ENCODE assay signal across 1 cellular context in genomic region chr2:36246320-36246990, GRCh38.
A peak's percentile ranks its signal among the peaks of the same experiment; 100 is the strongest.
TF ChIP-seq lines count a peak whose summit lies in the region.

No MANE protein-coding gene starts in this region.

TF ChIP-seq in GM12878, 131 proteins besides CTCF, POLR2A, EP300 and RAD21 (continued from another document and continues in another):
- TF ChIP-seq, protein P1, sequence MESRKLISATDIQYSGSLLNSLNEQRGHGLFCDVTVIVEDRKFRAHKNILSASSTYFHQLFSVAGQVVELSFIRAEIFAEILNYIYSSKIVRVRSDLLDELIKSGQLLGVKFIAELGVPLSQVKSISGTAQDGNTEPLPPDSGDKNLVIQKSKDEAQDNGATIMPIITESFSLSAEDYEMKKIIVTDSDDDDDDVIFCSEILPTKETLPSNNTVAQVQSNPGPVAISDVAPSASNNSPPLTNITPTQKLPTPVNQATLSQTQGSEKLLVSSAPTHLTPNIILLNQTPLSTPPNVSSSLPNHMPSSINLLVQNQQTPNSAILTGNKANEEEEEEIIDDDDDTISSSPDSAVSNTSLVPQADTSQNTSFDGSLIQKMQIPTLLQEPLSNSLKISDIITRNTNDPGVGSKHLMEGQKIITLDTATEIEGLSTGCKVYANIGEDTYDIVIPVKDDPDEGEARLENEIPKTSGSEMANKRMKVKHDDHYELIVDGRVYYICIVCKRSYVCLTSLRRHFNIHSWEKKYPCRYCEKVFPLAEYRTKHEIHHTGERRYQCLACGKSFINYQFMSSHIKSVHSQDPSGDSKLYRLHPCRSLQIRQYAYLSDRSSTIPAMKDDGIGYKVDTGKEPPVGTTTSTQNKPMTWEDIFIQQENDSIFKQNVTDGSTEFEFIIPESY (IDR thresholded peaks at IDR 0.05): no peak
- TF ChIP-seq, protein P2, sequence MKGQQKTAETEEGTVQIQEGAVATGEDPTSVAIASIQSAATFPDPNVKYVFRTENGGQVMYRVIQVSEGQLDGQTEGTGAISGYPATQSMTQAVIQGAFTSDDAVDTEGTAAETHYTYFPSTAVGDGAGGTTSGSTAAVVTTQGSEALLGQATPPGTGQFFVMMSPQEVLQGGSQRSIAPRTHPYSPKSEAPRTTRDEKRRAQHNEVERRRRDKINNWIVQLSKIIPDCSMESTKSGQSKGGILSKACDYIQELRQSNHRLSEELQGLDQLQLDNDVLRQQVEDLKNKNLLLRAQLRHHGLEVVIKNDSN (IDR thresholded peaks at IDR 0.05; ENCODE audit: borderline replicate concordance, extremely low read length, insufficient read depth, low read depth, low read length): no peak
- TF ChIP-seq, protein P3, sequence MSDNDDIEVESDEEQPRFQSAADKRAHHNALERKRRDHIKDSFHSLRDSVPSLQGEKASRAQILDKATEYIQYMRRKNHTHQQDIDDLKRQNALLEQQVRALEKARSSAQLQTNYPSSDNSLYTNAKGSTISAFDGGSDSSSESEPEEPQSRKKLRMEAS (IDR thresholded peaks at IDR 0.05; ENCODE audit: low read depth, low read length): no peak
- TF ChIP-seq BMI1 (IDR thresholded peaks at IDR 0.05; ENCODE audit: borderline replicate concordance): peak; percentile 75; the same call in 1 of the 2 replicates
- no peak for TF ChIP-seq RELA (IDR thresholded peaks at IDR 0.05; ENCODE audit: borderline replicate concordance, partially characterized antibody)
- TF ChIP-seq REST (IDR thresholded peaks at IDR 0.05; ENCODE audit: low read depth, low read length): no peak
- TF ChIP-seq PKNOX1 (IDR thresholded peaks at IDR 0.05): no peak
- TF ChIP-seq, protein P4, sequence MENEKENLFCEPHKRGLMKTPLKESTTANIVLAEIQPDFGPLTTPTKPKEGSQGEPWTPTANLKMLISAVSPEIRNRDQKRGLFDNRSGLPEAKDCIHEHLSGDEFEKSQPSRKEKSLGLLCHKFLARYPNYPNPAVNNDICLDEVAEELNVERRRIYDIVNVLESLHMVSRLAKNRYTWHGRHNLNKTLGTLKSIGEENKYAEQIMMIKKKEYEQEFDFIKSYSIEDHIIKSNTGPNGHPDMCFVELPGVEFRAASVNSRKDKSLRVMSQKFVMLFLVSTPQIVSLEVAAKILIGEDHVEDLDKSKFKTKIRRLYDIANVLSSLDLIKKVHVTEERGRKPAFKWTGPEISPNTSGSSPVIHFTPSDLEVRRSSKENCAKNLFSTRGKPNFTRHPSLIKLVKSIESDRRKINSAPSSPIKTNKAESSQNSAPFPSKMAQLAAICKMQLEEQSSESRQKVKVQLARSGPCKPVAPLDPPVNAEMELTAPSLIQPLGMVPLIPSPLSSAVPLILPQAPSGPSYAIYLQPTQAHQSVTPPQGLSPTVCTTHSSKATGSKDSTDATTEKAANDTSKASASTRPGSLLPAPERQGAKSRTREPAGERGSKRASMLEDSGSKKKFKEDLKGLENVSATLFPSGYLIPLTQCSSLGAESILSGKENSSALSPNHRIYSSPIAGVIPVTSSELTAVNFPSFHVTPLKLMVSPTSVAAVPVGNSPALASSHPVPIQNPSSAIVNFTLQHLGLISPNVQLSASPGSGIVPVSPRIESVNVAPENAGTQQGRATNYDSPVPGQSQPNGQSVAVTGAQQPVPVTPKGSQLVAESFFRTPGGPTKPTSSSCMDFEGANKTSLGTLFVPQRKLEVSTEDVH (IDR thresholded peaks at IDR 0.05; ENCODE audit: low read depth, partially characterized antibody): no peak
- no peak for TF ChIP-seq HCFC1 (IDR thresholded peaks at IDR 0.05; ENCODE audit: low read length)
- TF ChIP-seq ZNF622 (IDR thresholded peaks at IDR 0.05): no peak
- no peak for TF ChIP-seq MYB (IDR thresholded peaks at IDR 0.05; ENCODE audit: borderline replicate concordance, low read depth, low read length)
- peak; percentile 99 for TF ChIP-seq NFIC (IDR thresholded peaks at IDR 0.05; ENCODE audit: low read depth, low read length)
- TF ChIP-seq ZNF207 (IDR thresholded peaks at IDR 0.05; ENCODE audit: borderline replicate concordance): no peak
- TF ChIP-seq, protein P5, sequence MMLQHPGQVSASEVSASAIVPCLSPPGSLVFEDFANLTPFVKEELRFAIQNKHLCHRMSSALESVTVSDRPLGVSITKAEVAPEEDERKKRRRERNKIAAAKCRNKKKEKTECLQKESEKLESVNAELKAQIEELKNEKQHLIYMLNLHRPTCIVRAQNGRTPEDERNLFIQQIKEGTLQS (IDR thresholded peaks at IDR 0.05; ENCODE audit: borderline replicate concordance, extremely low read depth, low read depth, low read length): no peak
- TF ChIP-seq TCF12 (IDR thresholded peaks at IDR 0.05; ENCODE audit: low read depth, low read length): no peak
- TF ChIP-seq MLLT1 (IDR thresholded peaks at IDR 0.05): peak; percentile 71
- TF ChIP-seq BCL11A (IDR thresholded peaks at IDR 0.05; ENCODE audit: low read depth, low read length): peak; percentile 77; the same call in 1 of the 2 replicates
- peak; percentile 96 for TF ChIP-seq MTA3 (IDR thresholded peaks at IDR 0.05; ENCODE audit: borderline replicate concordance, low read length)
- no peak for TF ChIP-seq POLR2AphosphoS2 (IDR thresholded peaks at IDR 0.05; ENCODE audit: low read depth, low read length)
- TF ChIP-seq ZNF592 (IDR thresholded peaks at IDR 0.05): no peak
- TF ChIP-seq NFYA (IDR thresholded peaks at IDR 0.05; ENCODE audit: borderline replicate concordance, low read depth, low read length): no peak
- peak; percentile 95 for TF ChIP-seq CBFB (IDR thresholded peaks at IDR 0.05; ENCODE audit: low read depth)
- TF ChIP-seq PAX8 (IDR thresholded peaks at IDR 0.05): no peak
- no peak for TF ChIP-seq SREBF2 (IDR thresholded peaks at IDR 0.05; ENCODE audit: low read length)
- TF ChIP-seq SP1 (IDR thresholded peaks at IDR 0.05; ENCODE audit: low read depth, low read length): no peak
- peak; percentile 77 for TF ChIP-seq GABPA (IDR thresholded peaks at IDR 0.05; ENCODE audit: low read depth)
- no peak for TF ChIP-seq TBL1XR1 (IDR thresholded peaks at IDR 0.05; ENCODE audit: low read depth, low read length)
- TF ChIP-seq SUPT20H (IDR thresholded peaks at IDR 0.05; ENCODE audit: borderline replicate concordance, control insufficient read depth, low read depth, low read length): no peak
- TF ChIP-seq NR2C1 (IDR thresholded peaks at IDR 0.05): no peak
- TF ChIP-seq ZNF384 (IDR thresholded peaks at IDR 0.05; ENCODE audit: borderline replicate concordance, low read depth, low read length): no peak
- TF ChIP-seq CHD2 (IDR thresholded peaks at IDR 0.05; ENCODE audit: borderline replicate concordance, low read depth, low read length): no peak
- TF ChIP-seq KLF5 (IDR thresholded peaks at IDR 0.05; ENCODE audit: partially characterized antibody): no peak
- TF ChIP-seq POU2F2 (IDR thresholded peaks at IDR 0.05; ENCODE audit: borderline replicate concordance, low read depth, low read length): no peak
- no peak for TF ChIP-seq YBX1 (IDR thresholded peaks at IDR 0.05)
- no peak for TF ChIP-seq SMARCA5 (IDR thresholded peaks at IDR 0.05)
- peak; percentile 69 for TF ChIP-seq ZNF217 (IDR thresholded peaks at IDR 0.05)
- no peak for TF ChIP-seq SIX5 (IDR thresholded peaks at IDR 0.05; ENCODE audit: low read depth, low read length, severe bottlenecking)
- no peak for TF ChIP-seq ELK1 (IDR thresholded peaks at IDR 0.05; ENCODE audit: low read depth, low read length)
- TF ChIP-seq KDM1A (IDR thresholded peaks at IDR 0.05; ENCODE audit: borderline replicate concordance): no peak
- no peak for TF ChIP-seq ESRRA (IDR thresholded peaks at IDR 0.05; ENCODE audit: low read length)
- TF ChIP-seq POLR2AphosphoS5 (IDR thresholded peaks at IDR 0.05; ENCODE audit: low read length): no peak
- TF ChIP-seq, protein P6, sequence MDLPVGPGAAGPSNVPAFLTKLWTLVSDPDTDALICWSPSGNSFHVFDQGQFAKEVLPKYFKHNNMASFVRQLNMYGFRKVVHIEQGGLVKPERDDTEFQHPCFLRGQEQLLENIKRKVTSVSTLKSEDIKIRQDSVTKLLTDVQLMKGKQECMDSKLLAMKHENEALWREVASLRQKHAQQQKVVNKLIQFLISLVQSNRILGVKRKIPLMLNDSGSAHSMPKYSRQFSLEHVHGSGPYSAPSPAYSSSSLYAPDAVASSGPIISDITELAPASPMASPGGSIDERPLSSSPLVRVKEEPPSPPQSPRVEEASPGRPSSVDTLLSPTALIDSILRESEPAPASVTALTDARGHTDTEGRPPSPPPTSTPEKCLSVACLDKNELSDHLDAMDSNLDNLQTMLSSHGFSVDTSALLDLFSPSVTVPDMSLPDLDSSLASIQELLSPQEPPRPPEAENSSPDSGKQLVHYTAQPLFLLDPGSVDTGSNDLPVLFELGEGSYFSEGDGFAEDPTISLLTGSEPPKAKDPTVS (IDR thresholded peaks at IDR 0.05; ENCODE audit: low read depth, low read length): no peak
- TF ChIP-seq IKZF2 (IDR thresholded peaks at IDR 0.05): peak; percentile 88 to 91
- peak; percentile 80 for TF ChIP-seq MTA2 (IDR thresholded peaks at IDR 0.05; ENCODE audit: low read depth)
